ENCODE assay signal across 8 cellular contexts in genomic region chr17:15981208-15981607, GRCh38. TPM values are rescaled to one million over a fixed set of nuclear protein-coding genes. Genes with fewer than 3 reads are reported as not detected.
DNase-seq lines count a peak whose midpoint lies in the region; ATAC-seq and TF ChIP-seq lines count a peak whose summit lies in the region.

No MANE protein-coding gene starts in this region.

- H3K27ac ChIP-seq in right cardiac atrium (ENCODE audit: low read length) = no peak overlapping the region

- TF ChIP-seq CTCF in Calu3 (IDR thresholded peaks at IDR 0.05; ENCODE audit: unreplicated experiment) = no peak

- H3K27me3 Mint-ChIP-seq in Calu3 (ENCODE audit: unreplicated experiment) = no peaks in the 10 kb centered on the region
- H3K27me3 Mint-ChIP-seq in activated naive CD8-positive, alpha-beta T cell treated with anti-CD3 and anti-CD28 coated beads, Interleukin-2, amount 10 ng/mL, durations not matched to agents 7 days and 5 days = no peaks in the 10 kb centered on the region

- no peak overlapping the region for H3K4me3 Mint-ChIP-seq in Calu3 (ENCODE audit: low read depth, unreplicated experiment)
- H3K4me3 Mint-ChIP-seq in activated naive CD8-positive, alpha-beta T cell treated with anti-CD3 and anti-CD28 coated beads, Interleukin-2, amount 10 ng/mL, durations not matched to agents 7 days and 5 days = peak overlapping the region; percentile 22

- no peaks in the 10 kb centered on the region for H3K9me3 ChIP-seq in right cardiac atrium (ENCODE audit: control insufficient read depth, low read length)

- no peak for DNase-seq in Calu3
- no peak for DNase-seq in activated naive CD8-positive, alpha-beta T cell treated with anti-CD3 and anti-CD28 coated beads, Interleukin-2, amount 10 ng/mL, durations not matched to agents 7 days and 5 days
- no peak for DNase-seq in OCI-M2 (lab: John Stamatoyannopoulos, UW; ENCODE audit: unreplicated experiment)
- no peak for DNase-seq in activated effector memory CD4-positive, alpha-beta T cell treated with anti-CD3 and anti-CD28 coated beads, Interleukin-2, amount 50 U/mL, for 16 hours
- no peak for DNase-seq in right cardiac atrium
- no peak for DNase-seq in NCI-H524 (lab: John Stamatoyannopoulos, UW)

- no peak overlapping the region for H3K4me3 ChIP-seq in right cardiac atrium (ENCODE audit: low read length)

- peaks cover 13% of the 10 kb centered on the region for H3K36me3 Mint-ChIP-seq in Calu3 (ENCODE audit: insufficient read depth, unreplicated experiment)
- peaks cover 43% of the 10 kb centered on the region for H3K36me3 Mint-ChIP-seq in activated naive CD8-positive, alpha-beta T cell treated with anti-CD3 and anti-CD28 coated beads, Interleukin-2, amount 10 ng/mL, durations not matched to agents 7 days and 5 days

- WGBS in right cardiac atrium = 65% methylated on average over 2 of the region's 2 CpGs

- no peaks in the 10 kb centered on the region for H3K4me1 ChIP-seq in right cardiac atrium (ENCODE audit: control insufficient read depth, insufficient read depth, low read length)

- CTCF ChIA-PET in Calu3 (lab: Charles Lee) = interaction anchor here (1.0 kb wide), 1 partner anchor 11 kb away, joined by 3 read pairs; no protein-coding TSS in a partner anchor

- H3K9me3 Mint-ChIP-seq in Calu3 (ENCODE audit: low read depth, unreplicated experiment) = no peaks in the 10 kb centered on the region
- no peaks in the 10 kb centered on the region for H3K9me3 Mint-ChIP-seq in activated naive CD8-positive, alpha-beta T cell treated with anti-CD3 and anti-CD28 coated beads, Interleukin-2, amount 10 ng/mL, durations not matched to agents 7 days and 5 days

- ATAC-seq in GM19455 (IDR thresholded peaks at IDR 0.05; ENCODE audit: unreplicated experiment) = peak; percentile 79
- peak; percentile 77 for ATAC-seq in HG03457 (IDR thresholded peaks at IDR 0.05; ENCODE audit: unreplicated experiment)
- ATAC-seq in activated naive CD8-positive, alpha-beta T cell treated with anti-CD3 and anti-CD28 coated beads, Interleukin-2, amount 10 ng/mL, durations not matched to agents 7 days and 5 days (ENCODE audit: low read depth) = peak; percentile 97
- ATAC-seq in right cardiac atrium = no peak

- POLR2A ChIA-PET in activated naive CD8-positive, alpha-beta T cell treated with anti-CD3 and anti-CD28 coated beads, Interleukin-2, amount 10 ng/mL, durations not matched to agents 7 days and 5 days (lab: Charles Lee) = no interaction called here

- peaks cover 16% of the 10 kb centered on the region for H3K4me1 Mint-ChIP-seq in Calu3 (ENCODE audit: low read depth, unreplicated experiment)
- peaks cover 23% of the 10 kb centered on the region for H3K4me1 Mint-ChIP-seq in activated naive CD8-positive, alpha-beta T cell treated with anti-CD3 and anti-CD28 coated beads, Interleukin-2, amount 10 ng/mL, durations not matched to agents 7 days and 5 days

- BruUV-seq in Calu3 (replicated peaks; lab: Mats Ljungman, UMichigan) = no TSS peak

- peak overlapping the region; percentile 18 for H3K27ac Mint-ChIP-seq in Calu3 (ENCODE audit: unreplicated experiment)
- peak overlapping the region; percentile 31 for H3K27ac Mint-ChIP-seq in activated naive CD8-positive, alpha-beta T cell treated with anti-CD3 and anti-CD28 coated beads, Interleukin-2, amount 10 ng/mL, durations not matched to agents 7 days and 5 days

- no peaks in the 10 kb centered on the region for H3K27me3 ChIP-seq in right cardiac atrium (ENCODE audit: control insufficient read depth, insufficient read depth)

- intact Hi-C loops in Calu3 (cut with micrococcal nuclease; ENCODE audit: unreplicated experiment) = no loop called here
- intact Hi-C loops in right cardiac atrium (cut with DNase I) = no loop called here

RNA-seq across cellular contexts. Expression of gene ZSWIM7, which starts 18.3 kb away (rescaled TPM):
- total RNA-seq in Calu3 (2022) (11.9 and 12.4 TPM in 2 replicates), right cardiac atrium (10 to 100 TPM; 21.9 to 33.3 (median 29.8) TPM)
- total RNA-seq in activated naive CD8-positive, alpha-beta T cell treated with anti-CD3 and anti-CD28 coated beads, Interleukin-2, amount 10 ng/mL, durations not matched to agents 7 days and 5 days = 10 to 100 TPM; 19.6 to 21.8 TPM
- polyA plus RNA-seq in right cardiac atrium = 45.2 TPM

RNA-seq across cellular contexts. Expression of gene TTC19, which starts 18.4 kb away (rescaled TPM):
- total RNA-seq in Calu3 (2022) = 30.3 and 31.6 TPM in 2 replicates
- 10 to 100 TPM; 32.5 to 36.7 TPM for total RNA-seq in activated naive CD8-positive, alpha-beta T cell treated with anti-CD3 and anti-CD28 coated beads, Interleukin-2, amount 10 ng/mL, durations not matched to agents 7 days and 5 days
- total RNA-seq in right cardiac atrium = 10 to 100 TPM; 24.7 to 31.8 (median 26.8) TPM
- polyA plus RNA-seq in right cardiac atrium = 17.1 TPM

RNA-seq across cellular contexts. Expression of gene ADORA2B, which starts 36.3 kb away (rescaled TPM):
- total RNA-seq in Calu3 (2022) (10.7 and 12.6 TPM in 2 replicates), right cardiac atrium (under 1 TPM; 0.28 to 0.64 (median 0.42) TPM)
- total RNA-seq in activated naive CD8-positive, alpha-beta T cell treated with anti-CD3 and anti-CD28 coated beads, Interleukin-2, amount 10 ng/mL, durations not matched to agents 7 days and 5 days = 1 to 10 TPM; 4.1 to 4.2 TPM
- polyA plus RNA-seq in right cardiac atrium = 0.38 TPM

Comparison
In these comparisons a context has a peak if more than half of its experiments do, and no peak if none do; other contexts are left out.
1. ATAC-seq: peak in GM19455 (single experiment), HG03457 (single experiment) and activated naive CD8-positive, alpha-beta T cell treated with anti-CD3 and anti-CD28 coated beads, Interleukin-2, amount 10 ng/mL, durations not matched to agents 7 days and 5 days (single experiment); none in right cardiac atrium (0 of 2).